1 cellular context compared by ENCODE assay signal in genomic region chr19:4811328-4812131, GRCh38.
TF ChIP-seq lines count a peak whose summit lies in the region.

No MANE protein-coding gene starts in this region.

TF ChIP-seq in HEK293, 187 proteins besides CTCF, POLR2A, EP300 and RAD21 (continued from another document and continues in another):
- TF ChIP-seq ZNF639 (tag by site-specific recombination; IDR thresholded peaks at IDR 0.05) (peak; percentile 47; the same call in 1 of the 2 replicates), ZNF626 (tag by site-specific recombination; IDR thresholded peaks at IDR 0.05) (no peak), ZNF175 (tag by site-specific recombination; IDR thresholded peaks at IDR 0.05) (no peak), ZNF776 (tag by site-specific recombination; IDR thresholded peaks at IDR 0.05; ENCODE audit: borderline replicate concordance) (no peak), ZBTB49 (tag by site-specific recombination; IDR thresholded peaks at IDR 0.05; ENCODE audit: low read depth) (no peak), KLF8 (tag by site-specific recombination; IDR thresholded peaks at IDR 0.05) (no peak; the same call in 1 of the 2 replicates), GLIS1 (tag by site-specific recombination; IDR thresholded peaks at IDR 0.05) (peak; percentile 68), ZNF121 (tag by site-specific recombination; IDR thresholded peaks at IDR 0.05) (0 out of 2 replicates have a peak, but pooled peaks have one; percentile 22), ZNF292 (tag by site-specific recombination; IDR thresholded peaks at IDR 0.05; ENCODE audit: borderline replicate concordance, low read depth) (no peak), ZNF138 (tag by site-specific recombination; IDR thresholded peaks at IDR 0.05; ENCODE audit: borderline replicate concordance) (no peak), ZNF610 (tag by site-specific recombination; IDR thresholded peaks at IDR 0.05; ENCODE audit: borderline replicate concordance) (no peak), RBAK (tag by site-specific recombination; IDR thresholded peaks at IDR 0.05) (no peak), KLF9 (tag by site-specific recombination; IDR thresholded peaks at IDR 0.05; ENCODE audit: low read depth) (no peak; the same call in 1 of the 2 replicates), ZSCAN30 (tag by site-specific recombination; IDR thresholded peaks at IDR 0.05) (no peak), ZNF266 (tag by site-specific recombination; IDR thresholded peaks at IDR 0.05; ENCODE audit: low read depth) (no peak), ZNF302 (tag by site-specific recombination; IDR thresholded peaks at IDR 0.05; ENCODE audit: low read depth) (no peak), ZNF596 (tag by site-specific recombination; IDR thresholded peaks at IDR 0.05) (no peak), ZSCAN5A (tag by site-specific recombination; IDR thresholded peaks at IDR 0.05) (peak; percentile 94), YY2 (tag by site-specific recombination; IDR thresholded peaks at IDR 0.05) (no peak), ZNF169 (tag by site-specific recombination; IDR thresholded peaks at IDR 0.05) (no peak), OSR2 (tag by site-specific recombination; IDR thresholded peaks at IDR 0.05) (no peak), ZFP3 (tag by site-specific recombination; IDR thresholded peaks at IDR 0.05; ENCODE audit: low read depth) (no peak), ZNF391 (tag by site-specific recombination; IDR thresholded peaks at IDR 0.05; ENCODE audit: borderline replicate concordance, low read depth) (no peak), ZNF350 (tag by site-specific recombination; IDR thresholded peaks at IDR 0.05) (no peak), ZNF692 (tag by site-specific recombination; IDR thresholded peaks at IDR 0.05) (0 out of 2 replicates have a peak, but pooled peaks have one; percentile 16), ZNF837 (tag by site-specific recombination; IDR thresholded peaks at IDR 0.05) (no peak), ZBTB17 (tag by site-specific recombination; IDR thresholded peaks at IDR 0.05) (0 out of 2 replicates have a peak, but pooled peaks have one; percentile 19), WT1 (tag by site-specific recombination; IDR thresholded peaks at IDR 0.05) (no peak), ZFP41 (tag by site-specific recombination; IDR thresholded peaks at IDR 0.05; ENCODE audit: borderline replicate concordance) (no peak), KLF17 (tag by site-specific recombination; IDR thresholded peaks at IDR 0.05) (peak; percentile 86), ZNF747 (tag by site-specific recombination; IDR thresholded peaks at IDR 0.05) (no peak), ZNF335 (tag by site-specific recombination; conservative IDR thresholded peaks at IDR 0.05) (no peak), ZNF239 (tag by site-specific recombination; IDR thresholded peaks at IDR 0.05) (no peak), ZNF654 (tag by site-specific recombination; IDR thresholded peaks at IDR 0.05; ENCODE audit: low read depth) (peak; percentile 36), PBX3 (CRISPR knock-in tag; IDR thresholded peaks at IDR 0.05) (no peak), ZNF777 (tag by site-specific recombination; IDR thresholded peaks at IDR 0.05; ENCODE audit: borderline replicate concordance) (no peak), SP3 (tag by site-specific recombination; IDR thresholded peaks at IDR 0.05) (no peak), ZNF670 (tag by site-specific recombination; IDR thresholded peaks at IDR 0.05; ENCODE audit: low read depth) (no peak), KLF10 (tag by site-specific recombination; IDR thresholded peaks at IDR 0.05) (no peak), YY1 (tag by site-specific recombination; IDR thresholded peaks at IDR 0.05) (no peak), ZNF248 (tag by site-specific recombination; IDR thresholded peaks at IDR 0.05) (no peak), ZNF18 (tag by site-specific recombination; IDR thresholded peaks at IDR 0.05) (no peak), ZNF560 (tag by site-specific recombination; IDR thresholded peaks at IDR 0.05; ENCODE audit: borderline replicate concordance) (no peak), ZNF521 (tag by site-specific recombination; IDR thresholded peaks at IDR 0.05) (no peak), ZXDB (tag by site-specific recombination; IDR thresholded peaks at IDR 0.05) (0 out of 2 replicates have a peak, but pooled peaks have one; percentile 43), ZNF449 (tag by site-specific recombination; IDR thresholded peaks at IDR 0.05) (no peak), ZNF580 (tag by site-specific recombination; IDR thresholded peaks at IDR 0.05) (peak; percentile 80), SP7 (tag by site-specific recombination; IDR thresholded peaks at IDR 0.05) (peak; percentile 61), ZNF146 (tag by site-specific recombination; IDR thresholded peaks at IDR 0.05) (0 out of 2 replicates have a peak, but pooled peaks have one; percentile 1), ZNF133 (tag by site-specific recombination; IDR thresholded peaks at IDR 0.05) (no peak), MYNN (tag by site-specific recombination; IDR thresholded peaks at IDR 0.05; ENCODE audit: borderline replicate concordance) (no peak), ZNF555 (tag by site-specific recombination; conservative IDR thresholded peaks at IDR 0.05) (no peak), KLF7 (tag by site-specific recombination; IDR thresholded peaks at IDR 0.05; ENCODE audit: borderline replicate concordance) (no peak), PATZ1 (tag by site-specific recombination; IDR thresholded peaks at IDR 0.05) (peak; percentile 90), ZNF530 (tag by site-specific recombination; IDR thresholded peaks at IDR 0.05; ENCODE audit: low read depth) (no peak), ZNF48 (tag by site-specific recombination; IDR thresholded peaks at IDR 0.05) (no peak), ZNF785 (tag by site-specific recombination; IDR thresholded peaks at IDR 0.05) (no peak), ZNF544 (tag by site-specific recombination; IDR thresholded peaks at IDR 0.05) (no peak)
